ENCODE assay signal across 26 cellular contexts in genomic region chr14:77861201-77861600, GRCh38.
"Had no signal": no experiment of that assay in that cellular context is flagged by ENCODE, and none has a peak within 500 bp of the region (broad histone marks: within the 10 kb centered on the region; RNA-seq: fewer than 3 reads in every experiment).

No MANE protein-coding gene starts in this region.

- H3K4me3 Mint-ChIP-seq: activated CD4-positive, alpha-beta T cell treated with anti-CD3 and anti-CD28 coated beads for 36 hours; activated CD8-positive, alpha-beta T cell treated with anti-CD3 and anti-CD28 coated beads for 36 hours; activated naive CD8-positive, alpha-beta T cell; activated T-cell treated with anti-CD3 and anti-CD28 coated beads, Interleukin-2, amount 50 U/mL, for 4 hours; activated T-helper 17 cell treated with anti-CD3 and anti-CD28 coated beads, Interleukin-2, amount 50 U/mL, for 72 hours; effector memory CD8-positive, alpha-beta T cell had no signal

- H3K4me1 ChIP-seq: esophagus muscularis mucosa, foreskin keratinocyte, gastrocnemius medialis had no signal

- H3K9me3 Mint-ChIP-seq: activated CD8-positive, alpha-beta T cell treated with anti-CD3 and anti-CD28 coated beads for 36 hours; activated T-cell treated with anti-CD3 and anti-CD28 coated beads, Interleukin-2, amount 50 U/mL, for 4 hours; activated T-helper 17 cell treated with anti-CD3 and anti-CD28 coated beads, Interleukin-2, amount 50 U/mL, for 72 hours; effector memory CD8-positive, alpha-beta T cell had no signal

- H3K27me3 Mint-ChIP-seq: activated CD4-positive, alpha-beta T cell treated with anti-CD3 and anti-CD28 coated beads for 36 hours; activated CD8-positive, alpha-beta T cell treated with anti-CD3 and anti-CD28 coated beads for 36 hours; activated naive CD8-positive, alpha-beta T cell; activated T-helper 17 cell treated with anti-CD3 and anti-CD28 coated beads, Interleukin-2, amount 50 U/mL, for 72 hours; effector memory CD8-positive, alpha-beta T cell had no signal

- H3K27ac ChIP-seq: brain microvascular endothelial cell, esophagus muscularis mucosa, foreskin keratinocyte, gastrocnemius medialis had no signal

- H3K4me3 ChIP-seq: esophagus muscularis mucosa, gastrocnemius medialis had no signal

- H3K9me3 ChIP-seq: esophagus muscularis mucosa, gastrocnemius medialis had no signal

- H3K36me3 ChIP-seq: brain microvascular endothelial cell, gastrocnemius medialis had no signal

- H3K4me1 Mint-ChIP-seq: activated CD4-positive, alpha-beta T cell treated with anti-CD3 and anti-CD28 coated beads for 36 hours; activated T-helper 17 cell treated with anti-CD3 and anti-CD28 coated beads, Interleukin-2, amount 50 U/mL, for 72 hours had no signal

- DNase-seq: activated CD4-positive, alpha-beta T cell treated with anti-CD3 and anti-CD28 coated beads for 36 hours; activated CD4-positive, alpha-beta T cell treated with anti-CD3 and anti-CD28 coated beads, Interleukin-2, amount 50 U/mL, for 1 hour; activated CD4-positive, alpha-beta T cell treated with anti-CD3 and anti-CD28 coated beads, Interleukin-2, amount 50 U/mL, for 48 hours; activated CD4-positive, CD25-positive, alpha-beta regulatory T cell; activated CD4-positive, CD25-positive, alpha-beta regulatory T cell treated with anti-CD3 and anti-CD28 coated beads, Interleukin-2, amount 50 U/mL, for 72 hours; activated CD8-positive, alpha-beta memory T cell treated with anti-CD3 and anti-CD28 coated beads for 24 hours; activated CD8-positive, alpha-beta T cell treated with anti-CD3 and anti-CD28 coated beads for 36 hours; activated effector memory CD4-positive, alpha-beta T cell treated with Interleukin-2 at 50 U/mL for 16 hours; activated gamma-delta T cell treated with Interleukin-2 at 50 U/mL for 16 hours; activated naive CD4-positive, alpha-beta T cell treated with anti-CD3 and anti-CD28 coated beads, Interleukin-2, amount 50 U/mL, for 16 hours; activated naive CD4-positive, alpha-beta T cell treated with Interleukin-2 at 50 U/mL for 16 hours; activated T-cell treated with anti-CD3 and anti-CD28 coated beads, Interleukin-2, amount 50 U/mL, for 4 hours; amniotic stem cell; brain microvascular endothelial cell; cortex of kidney; dermis blood vessel endothelial cell; effector CD4-positive, alpha-beta T cell; effector memory CD8-positive, alpha-beta T cell; erythroblast; foreskin keratinocyte; gastrocnemius medialis; glutamatergic neuron; T-helper 2 cell had no signal

- H3K27ac Mint-ChIP-seq: activated CD4-positive, alpha-beta T cell treated with anti-CD3 and anti-CD28 coated beads for 36 hours; activated CD8-positive, alpha-beta T cell treated with anti-CD3 and anti-CD28 coated beads for 36 hours; activated naive CD8-positive, alpha-beta T cell; activated T-helper 17 cell treated with anti-CD3 and anti-CD28 coated beads, Interleukin-2, amount 50 U/mL, for 72 hours; effector memory CD8-positive, alpha-beta T cell had no signal
